ENCODE assay signal across 10 cellular contexts in the genomic region with DNA sequence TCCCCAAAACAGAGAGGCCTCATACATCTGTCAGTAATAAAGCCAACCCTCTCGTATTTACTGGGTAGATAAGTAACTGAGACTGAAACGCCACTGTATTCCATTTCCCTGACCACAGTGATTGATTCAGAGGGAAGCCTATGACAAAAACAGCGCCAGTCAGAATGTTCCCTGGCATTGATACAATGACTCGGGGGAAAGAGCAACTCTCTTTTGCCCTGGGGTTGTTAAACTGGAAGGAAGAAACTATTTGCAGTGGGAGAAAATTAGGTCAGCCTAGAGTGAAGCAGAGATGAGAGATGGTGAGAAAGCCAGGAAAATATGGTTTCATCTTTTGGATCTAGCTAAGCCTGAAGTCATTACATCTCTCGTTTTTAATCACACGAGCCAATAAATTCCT. TPM values are rescaled to one million over a fixed set of nuclear protein-coding genes. Genes with fewer than 3 reads are reported as not detected.
DNase-seq lines count a peak whose midpoint lies in the region; ATAC-seq and TF ChIP-seq lines count a peak whose summit lies in the region.
"Had no signal": no experiment of that assay in that cellular context is flagged by ENCODE, and none has a peak within 500 bp of the region (broad histone marks: within the 10 kb centered on the region; RNA-seq: fewer than 3 reads in every experiment).

No MANE protein-coding gene starts in this region.

- 50 to 78% (median 69%) methylated on average over 6 of the region's 6 CpGs for WGBS in ovary, 3 donors

- H3K36me3 ChIP-seq in ovary, result no peaks in the 10 kb centered on the region

- no peak for TF ChIP-seq POLR2A in ovary (IDR thresholded peaks at IDR 0.05)

- in situ Hi-C loops in GM13976 (cut with MboI; ENCODE audit: low sequenced_read_pairs, unreplicated experiment), result no loop called here

- no peak overlapping the region for H3K4me3 ChIP-seq in foreskin fibroblast (ENCODE audit: low read depth in 1 of 2, low read length in 2 of 2)
- no peak overlapping the region for H3K4me3 ChIP-seq in ovary

- DNase-seq in AG08396 (ENCODE audit: low spot score), result peak; percentile 23
- DNase-seq in foreskin fibroblast, result peak; percentile 55 to 76
- DNase-seq in pons (ENCODE audit: low spot score), result peak; percentile 34
- DNase-seq in GM13976 (ENCODE audit: low spot score), result no peak
- no peak for DNase-seq in ovary
- no peak for DNase-seq in posterior vena cava (ENCODE audit: low spot score)
- DNase-seq in NCI-H1048 (lab: John Stamatoyannopoulos, UW), result no peak
- DNase-seq: ACHN, endodermal cell had no signal

- intact Hi-C loops in ovary (cut with DNase I), result loop anchor here in 1 of 4 donors (2.0 kb wide), 1 partner anchor 38 kb away; no protein-coding TSS in a partner anchor
- intact Hi-C loops in posterior vena cava (cut with DNase I), result no loop called here

- 0 out of 3 replicates have a peak, but pooled peaks have one; percentile 24 for ATAC-seq in SK-N-SH treated with all-trans-retinoic acid at 6 μM for 48 hours

- H3K27ac ChIP-seq in ovary, result no peak overlapping the region

- no peaks in the 10 kb centered on the region for H3K4me1 ChIP-seq in ovary (ENCODE audit: insufficient read depth)

- TF ChIP-seq CTCF in foreskin fibroblast (IDR thresholded peaks at IDR 0.05; ENCODE audit: low read depth, low read length), result no peak
- TF ChIP-seq CTCF in GM13976 (IDR thresholded peaks at IDR 0.05; ENCODE audit: borderline replicate concordance, control extremely low read depth, extremely low read depth, insufficient read depth, missing control alignments), result no peak
- TF ChIP-seq CTCF in ovary (IDR thresholded peaks at IDR 0.05), result no peak

- no peaks in the 10 kb centered on the region for H3K9me3 ChIP-seq in ovary

- no peak for TF ChIP-seq EP300 in ovary (IDR thresholded peaks at IDR 0.05)

- no peaks in the 10 kb centered on the region for H3K27me3 ChIP-seq in ovary

TF ChIP-seq in SK-N-SH treated with all-trans-retinoic acid at 6 μM for 48 hours, 23 proteins besides CTCF, POLR2A, EP300 and RAD21:
- TF ChIP-seq ZNF70 (CRISPR knock-in tag; IDR thresholded peaks at IDR 0.05) (no peak), TOX (CRISPR knock-in tag; IDR thresholded peaks at IDR 0.05; ENCODE audit: borderline replicate concordance) (no peak), PPARA (CRISPR knock-in tag; IDR thresholded peaks at IDR 0.05; ENCODE audit: borderline replicate concordance) (no peak), ARNTL (CRISPR knock-in tag; IDR thresholded peaks at IDR 0.05; ENCODE audit: borderline replicate concordance, low read depth) (no peak), CSDC2 (CRISPR knock-in tag; IDR thresholded peaks at IDR 0.05) (no peak), SNAI2 (CRISPR knock-in tag; IDR thresholded peaks at IDR 0.05) (no peak), ZNF565 (CRISPR knock-in tag; conservative IDR thresholded peaks at IDR 0.05; ENCODE audit: low read depth) (no peak)
- TF ChIP-seq, protein P1, sequence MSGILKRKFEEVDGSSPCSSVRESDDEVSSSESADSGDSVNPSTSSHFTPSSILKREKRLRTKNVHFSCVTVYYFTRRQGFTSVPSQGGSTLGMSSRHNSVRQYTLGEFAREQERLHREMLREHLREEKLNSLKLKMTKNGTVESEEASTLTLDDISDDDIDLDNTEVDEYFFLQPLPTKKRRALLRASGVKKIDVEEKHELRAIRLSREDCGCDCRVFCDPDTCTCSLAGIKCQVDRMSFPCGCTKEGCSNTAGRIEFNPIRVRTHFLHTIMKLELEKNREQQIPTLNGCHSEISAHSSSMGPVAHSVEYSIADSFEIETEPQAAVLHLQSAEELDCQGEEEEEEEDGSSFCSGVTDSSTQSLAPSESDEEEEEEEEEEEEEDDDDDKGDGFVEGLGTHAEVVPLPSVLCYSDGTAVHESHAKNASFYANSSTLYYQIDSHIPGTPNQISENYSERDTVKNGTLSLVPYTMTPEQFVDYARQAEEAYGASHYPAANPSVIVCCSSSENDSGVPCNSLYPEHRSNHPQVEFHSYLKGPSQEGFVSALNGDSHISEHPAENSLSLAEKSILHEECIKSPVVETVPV (CRISPR knock-in tag; IDR thresholded peaks at IDR 0.05), result no peak
- TF ChIP-seq, protein P2, sequence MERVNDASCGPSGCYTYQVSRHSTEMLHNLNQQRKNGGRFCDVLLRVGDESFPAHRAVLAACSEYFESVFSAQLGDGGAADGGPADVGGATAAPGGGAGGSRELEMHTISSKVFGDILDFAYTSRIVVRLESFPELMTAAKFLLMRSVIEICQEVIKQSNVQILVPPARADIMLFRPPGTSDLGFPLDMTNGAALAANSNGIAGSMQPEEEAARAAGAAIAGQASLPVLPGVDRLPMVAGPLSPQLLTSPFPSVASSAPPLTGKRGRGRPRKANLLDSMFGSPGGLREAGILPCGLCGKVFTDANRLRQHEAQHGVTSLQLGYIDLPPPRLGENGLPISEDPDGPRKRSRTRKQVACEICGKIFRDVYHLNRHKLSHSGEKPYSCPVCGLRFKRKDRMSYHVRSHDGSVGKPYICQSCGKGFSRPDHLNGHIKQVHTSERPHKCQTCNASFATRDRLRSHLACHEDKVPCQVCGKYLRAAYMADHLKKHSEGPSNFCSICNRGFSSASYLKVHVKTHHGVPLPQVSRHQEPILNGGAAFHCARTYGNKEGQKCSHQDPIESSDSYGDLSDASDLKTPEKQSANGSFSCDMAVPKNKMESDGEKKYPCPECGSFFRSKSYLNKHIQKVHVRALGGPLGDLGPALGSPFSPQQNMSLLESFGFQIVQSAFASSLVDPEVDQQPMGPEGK (CRISPR knock-in tag; IDR thresholded peaks at IDR 0.05; ENCODE audit: borderline replicate concordance), result no peak

RNA-seq across cellular contexts. Expression of a gene that starts 48.6 kb away (rescaled TPM):
- total RNA-seq in ovary (100 to 1,000 TPM in 5 of 7 donors, 10 to 100 TPM in 2; 71.1 to 137 (median 128) TPM), posterior vena cava (100 to 1,000 TPM; 114 to 124 TPM)
- polyA plus RNA-seq in ovary, result 100 to 1,000 TPM in 1 of 2 donors, 10 to 100 TPM in 1; 68.7 to 140 TPM

Comparison
In these comparisons a context has a peak if more than half of its experiments do, and no peak if none do; other contexts are left out.
1. DNase-seq: peak in AG08396 (single experiment), foreskin fibroblast (2 of 2) and pons (single experiment); none in GM13976 (single experiment), ovary (0 of 5), posterior vena cava (single experiment) and NCI-H1048 (single experiment).